ENCODE assay signal across 24 cellular contexts in genomic region chr3:180974286-180974685, GRCh38. TPM values are rescaled to one million over a fixed set of nuclear protein-coding genes. Genes with fewer than 3 reads are reported as not detected.
DNase-seq lines count a peak whose midpoint lies in the region; ATAC-seq, FAIRE-seq and TF ChIP-seq lines count a peak whose summit lies in the region.
"Had no signal": no experiment of that assay in that cellular context is flagged by ENCODE, and none has a peak within 500 bp of the region (broad histone marks: within the 10 kb centered on the region; RNA-seq: fewer than 3 reads in every experiment).

No MANE protein-coding gene starts in this region.

- in situ Hi-C loops in K562 (cut with MboI): no loop called here

- no peak overlapping the region for H2AFZ ChIP-seq in K562 (ENCODE audit: low read depth, low read length)
- H2AFZ ChIP-seq: GM23248, PC-9 had no signal

- H3K4me1 ChIP-seq in K562 (replicated peaks in 1 of 2; ENCODE audit: control insufficient read depth in 2 of 2, insufficient read depth in 2 of 2, low read length in 2 of 2): no peaks in the 10 kb centered on the region
- H3K4me1 ChIP-seq in small intestine (ENCODE audit: control insufficient read depth in 2 of 2, insufficient read depth in 1 of 2, low read depth in 1 of 2, low read length in 1 of 2): no peaks in the 10 kb centered on the region
- H3K4me1 ChIP-seq: BE2C had no signal

- no peaks in the 10 kb centered on the region for H4K20me1 ChIP-seq in K562 (replicated peaks; ENCODE audit: control insufficient read depth, insufficient read depth, low read length)

- H3K27me3 Mint-ChIP-seq in activated naive CD4-positive, alpha-beta T cell treated with anti-CD3 and anti-CD28 coated beads for 36 hours (ENCODE audit: low read depth): no peaks in the 10 kb centered on the region
- H3K27me3 Mint-ChIP-seq in activated naive CD4-positive, alpha-beta T cell treated with anti-CD3 and anti-CD28 coated beads, Interleukin-2, amount 10 ng/mL, durations not matched to agents 7 days and 5 days: no peaks in the 10 kb centered on the region
- H3K27me3 Mint-ChIP-seq in stimulated activated naive CD8-positive, alpha-beta T cell treated with anti-CD3 and anti-CD28 coated beads, Interleukin-15, amount 100 ng/mL, for 72 hours: no peaks in the 10 kb centered on the region
- H3K27me3 Mint-ChIP-seq in WTC11 (ENCODE audit: low read depth): no peaks in the 10 kb centered on the region
- H3K27me3 Mint-ChIP-seq: CD4-positive, CD25-positive, alpha-beta regulatory T cell had no signal

- no peak overlapping the region for H3K4me3 Mint-ChIP-seq in activated naive CD4-positive, alpha-beta T cell treated with anti-CD3 and anti-CD28 coated beads for 36 hours
- H3K4me3 Mint-ChIP-seq in activated naive CD4-positive, alpha-beta T cell treated with anti-CD3 and anti-CD28 coated beads, Interleukin-2, amount 10 ng/mL, durations not matched to agents 7 days and 5 days: no peak overlapping the region
- H3K4me3 Mint-ChIP-seq in stimulated activated naive CD8-positive, alpha-beta T cell treated with anti-CD3 and anti-CD28 coated beads, Interleukin-15, amount 100 ng/mL, for 72 hours: peak overlapping the region in 1 of 2 donors; percentile 21
- no peak overlapping the region for H3K4me3 Mint-ChIP-seq in WTC11
- H3K4me3 Mint-ChIP-seq: CD4-positive, CD25-positive, alpha-beta regulatory T cell had no signal

- TF ChIP-seq POLR2A in K562 (conservative IDR thresholded peaks at IDR 0.05): no peak; the same call in 1 of the 2 replicates

- no peaks in the 10 kb centered on the region; the same call in 2 of the 3 replicates for H3K79me2 ChIP-seq in K562 (ENCODE audit: control insufficient read depth, insufficient read depth, low read length)

- peak; percentile 8 for DNase-seq in activated naive CD4-positive, alpha-beta T cell treated with anti-CD3 and anti-CD28 coated beads for 36 hours
- DNase-seq in activated naive CD4-positive, alpha-beta T cell treated with anti-CD3 and anti-CD28 coated beads, Interleukin-2, amount 10 ng/mL, durations not matched to agents 7 days and 5 days: no peak
- peak in 1 of 2 donors; percentile 19 for DNase-seq in stimulated activated naive CD8-positive, alpha-beta T cell treated with anti-CD3 and anti-CD28 coated beads, Interleukin-15, amount 100 ng/mL, for 72 hours
- no peak for DNase-seq in stimulated activated naive CD8-positive, alpha-beta T cell treated with anti-CD3 and anti-CD28 coated beads, Interleukin-15, Interleukin-2, amounts not matched to agents 100 U/mL and 50 U/mL, for 24 hours
- DNase-seq in K562 (ENCODE audit: extremely low read depth in 1 of 4, low spot score in 3 of 4): no peak
- no peak for DNase-seq in WTC11 (ENCODE audit: low spot score)
- no peak for DNase-seq in small intestine
- no peak for DNase-seq in medulla oblongata (ENCODE audit: extremely low spot score)
- DNase-seq: BE2C; CD4-positive, CD25-positive, alpha-beta regulatory T cell; COR-L47; DMS 273 treated with DMSO at 0.1 percent for 48 hours; GM23248; HCEC 1CT; Kasumi-1; MG63; NCI-H1048; NCI-H1436 treated with DMSO at 0.1 percent for 48 hours; NCI-H2029 treated with DMSO at 0.1 percent for 48 hours; NCI-H2171; NCI-H526; PC-9 had no signal

- no peak for FAIRE-seq in K562 (lab: Jason Lieb, UNC)
- FAIRE-seq in small intestine (lab: Jason Lieb, UNC): no peak
- FAIRE-seq: A204.1, G401.6 had no signal

- no TSS peak for BruUV-seq in K562 (replicated peaks; lab: Mats Ljungman, UMichigan)

- H3K4me2 ChIP-seq in K562 (ENCODE audit: insufficient read depth, low read length): no peak overlapping the region
- H3K4me2 ChIP-seq: PC-9 had no signal

- no peaks in the 10 kb centered on the region for H3K27me3 ChIP-seq in K562 (ENCODE audit: control insufficient read depth in 2 of 2, insufficient read depth in 2 of 2, low read length in 2 of 2)
- H3K27me3 ChIP-seq in small intestine (ENCODE audit: control insufficient read depth in 2 of 2, insufficient read depth in 2 of 2, low read length in 2 of 2): no peaks in the 10 kb centered on the region
- H3K27me3 ChIP-seq: BE2C, MG63 had no signal

- no peak for TF ChIP-seq EP300 in K562 (IDR thresholded peaks at IDR 0.05; ENCODE audit: low read length)

- H3K9me3 ChIP-seq in K562 (replicated peaks; ENCODE audit: control insufficient read depth, insufficient read depth, low read depth, low read length): no peaks in the 10 kb centered on the region
- H3K9me3 ChIP-seq in small intestine (ENCODE audit: control insufficient read depth, low read depth): no peaks in the 10 kb centered on the region
- H3K9me3 ChIP-seq: BE2C, MG63 had no signal

- ATAC-seq in stimulated activated naive CD8-positive, alpha-beta T cell treated with anti-CD3 and anti-CD28 coated beads, Interleukin-15, amount 100 ng/mL, for 72 hours: peak; percentile 76
- no peak for ATAC-seq in stimulated activated naive CD8-positive, alpha-beta T cell treated with anti-CD3 and anti-CD28 coated beads, Interleukin-15, Interleukin-2, amounts not matched to agents 100 U/mL and 50 U/mL, for 24 hours
- no peak for ATAC-seq in K562
- no peak for ATAC-seq in WTC11

- H3K27ac Mint-ChIP-seq in activated naive CD4-positive, alpha-beta T cell treated with anti-CD3 and anti-CD28 coated beads for 36 hours: no peak overlapping the region
- no peak overlapping the region for H3K27ac Mint-ChIP-seq in activated naive CD4-positive, alpha-beta T cell treated with anti-CD3 and anti-CD28 coated beads, Interleukin-2, amount 10 ng/mL, durations not matched to agents 7 days and 5 days
- H3K27ac Mint-ChIP-seq in stimulated activated naive CD8-positive, alpha-beta T cell treated with anti-CD3 and anti-CD28 coated beads, Interleukin-15, amount 100 ng/mL, for 72 hours: peak overlapping the region in 1 of 2 donors; percentile 42
- H3K27ac Mint-ChIP-seq in WTC11: no peak overlapping the region; the same call in 1 of the 2 replicates

- peaks cover 89% of the 10 kb centered on the region for H3K36me3 ChIP-seq in K562 (ENCODE audit: control insufficient read depth, insufficient read depth, low read length)
- H3K36me3 ChIP-seq in small intestine (ENCODE audit: control insufficient read depth in 2 of 2, insufficient read depth in 2 of 2, low read length in 2 of 2): peaks cover 6 to 8% of the 10 kb centered on the region in 2 donors

- intact Hi-C loops in activated naive CD4-positive, alpha-beta T cell treated with anti-CD3 and anti-CD28 coated beads for 36 hours (cut with micrococcal nuclease): no loop called here
- intact Hi-C loops in K562 (cut with micrococcal nuclease): no loop called here

- CTCF ChIA-PET in activated naive CD4-positive, alpha-beta T cell treated with anti-CD3 and anti-CD28 coated beads for 36 hours (lab: Charles Lee): no interaction called here
- CTCF ChIA-PET in activated naive CD4-positive, alpha-beta T cell treated with anti-CD3 and anti-CD28 coated beads, Interleukin-2, amount 10 ng/mL, durations not matched to agents 7 days and 5 days (lab: Charles Lee): no interaction called here
- CTCF ChIA-PET in K562 (lab: Yijun Ruan, JAX; ENCODE audit: low intra/inter-chr PET ratio): no interaction called here
- CTCF ChIA-PET in WTC11 (lab: Charles Lee): no interaction called here

- no peaks in the 10 kb centered on the region for H3K9me3 Mint-ChIP-seq in activated naive CD4-positive, alpha-beta T cell treated with anti-CD3 and anti-CD28 coated beads for 36 hours
- H3K9me3 Mint-ChIP-seq in activated naive CD4-positive, alpha-beta T cell treated with anti-CD3 and anti-CD28 coated beads, Interleukin-2, amount 10 ng/mL, durations not matched to agents 7 days and 5 days: no peaks in the 10 kb centered on the region
- no peaks in the 10 kb centered on the region for H3K9me3 Mint-ChIP-seq in stimulated activated naive CD8-positive, alpha-beta T cell treated with anti-CD3 and anti-CD28 coated beads, Interleukin-15, amount 100 ng/mL, for 72 hours
- no peaks in the 10 kb centered on the region for H3K9me3 Mint-ChIP-seq in WTC11
- H3K9me3 Mint-ChIP-seq: CD4-positive, CD25-positive, alpha-beta regulatory T cell had no signal

- H3K4me3 ChIP-seq in K562 (no peak overlapping the region), small intestine (ENCODE audit: low read depth in 1 of 2, low read length in 2 of 2) (no peak overlapping the region)
- H3K4me3 ChIP-seq: GM23248, MG63, PC-9 had no signal

- H3K9ac ChIP-seq in K562 (ENCODE audit: insufficient read depth in 1 of 2, low read depth in 2 of 2, low read length in 2 of 2): no peak overlapping the region
- H3K9ac ChIP-seq: GM23248 had no signal

- H3K4me1 Mint-ChIP-seq in activated naive CD4-positive, alpha-beta T cell treated with anti-CD3 and anti-CD28 coated beads for 36 hours (ENCODE audit: low read depth): peaks cover 11% of the 10 kb centered on the region
- peaks cover 2% of the 10 kb centered on the region for H3K4me1 Mint-ChIP-seq in activated naive CD4-positive, alpha-beta T cell treated with anti-CD3 and anti-CD28 coated beads, Interleukin-2, amount 10 ng/mL, durations not matched to agents 7 days and 5 days
- no peaks in the 10 kb centered on the region for H3K4me1 Mint-ChIP-seq in stimulated activated naive CD8-positive, alpha-beta T cell treated with anti-CD3 and anti-CD28 coated beads, Interleukin-15, amount 100 ng/mL, for 72 hours
- no peaks in the 10 kb centered on the region for H3K4me1 Mint-ChIP-seq in WTC11

- no peaks in the 10 kb centered on the region for H3K9me1 ChIP-seq in K562 (ENCODE audit: control insufficient read depth, insufficient read depth, low read length)

- peaks cover 21% of the 10 kb centered on the region for H3K36me3 Mint-ChIP-seq in activated naive CD4-positive, alpha-beta T cell treated with anti-CD3 and anti-CD28 coated beads for 36 hours (ENCODE audit: low read depth)
- peaks cover 37% of the 10 kb centered on the region for H3K36me3 Mint-ChIP-seq in activated naive CD4-positive, alpha-beta T cell treated with anti-CD3 and anti-CD28 coated beads, Interleukin-2, amount 10 ng/mL, durations not matched to agents 7 days and 5 days
- H3K36me3 Mint-ChIP-seq in WTC11: peaks cover 48% of the 10 kb centered on the region

- TF ChIP-seq CTCF in K562 (IDR thresholded peaks at IDR 0.05 in 2 of 3, conservative IDR thresholded peaks at IDR 0.05 in 1 of 3; ENCODE audit: insufficient read depth in 2 of 3, low read depth in 1 of 3, low read length in 3 of 3): no peak
- TF ChIP-seq CTCF in WTC11 (IDR thresholded peaks at IDR 0.05): no peak

- 97% methylated on average over 5 of the region's 6 CpGs for WGBS in K562 (ENCODE audit: insufficient coverage, low coverage, missing lambda C conversion rate)
- 91 to 95% (median 92%) methylated on average over 6 of the region's 6 CpGs for WGBS in small intestine, 3 donors

- no peak for TF ChIP-seq RAD21 in K562 (CRISPR knock-in tag; conservative IDR thresholded peaks at IDR 0.05 in 1 of 2, IDR thresholded peaks at IDR 0.05 in 1 of 2)

- no peak overlapping the region for H3K27ac ChIP-seq in K562 (ENCODE audit: extremely low read depth, low read depth, low read length)
- H3K27ac ChIP-seq in small intestine (ENCODE audit: low read depth in 1 of 2, low read length in 1 of 2): no peak overlapping the region
- H3K27ac ChIP-seq: GM23248, PC-9 had no signal

- POLR2A ChIA-PET in K562 (lab: Yijun Ruan, JAX) (no interaction called here), WTC11 (lab: Charles Lee) (interaction anchor here (0.7 kb wide), 1 partner anchor 28 kb away, joined by 4 read pairs; no protein-coding TSS in a partner anchor)

RNA-seq across cellular contexts. Expression of gene DNAJC19, which starts 15.2 kb away (rescaled TPM):
- 10 to 100 TPM; 72.2 to 73.8 TPM for total RNA-seq in activated naive CD4-positive, alpha-beta T cell treated with anti-CD3 and anti-CD28 coated beads for 36 hours
- 32.3 and 60.4 TPM in 2 replicates for total RNA-seq in K562 (2011; cell fraction: chromatin; rRNA removed; ENCODE audit: low replicate concordance)
- 36.2 and 41.5 TPM in 2 replicates for total RNA-seq in K562 (2011; cell fraction: nucleolus; rRNA removed)
- 57.3 and 78.0 TPM in 2 replicates for total RNA-seq in K562 (2011; cell fraction: nucleoplasm; rRNA removed)
- total RNA-seq in K562 (2014; rRNA removed) (69.4 and 99.3 TPM in 2 replicates), K562 (2014; rRNA removed; fragmentation: Illumina TruSeq; extraction: Trizol) (72.3 and 78.8 TPM in 2 replicates), K562 (2015; rRNA removed; fragmentation: Illumina TruSeq; extraction: Trizol) (55.7 and 59.8 TPM in 2 replicates), K562 (2021) (99.1 and 117 TPM in 2 replicates), WTC11 (2021) (65.7 to 81.1 TPM (median 67.9 TPM) in 3 replicates)
- polyA plus RNA-seq in K562 (2011; rRNA removed) (111 and 125 TPM in 2 replicates), K562 (2014; fragmentation: Illumina TruSeq; extraction: Trizol) (86.2 and 93.5 TPM in 2 replicates), K562 (2014; fragmentation: Nextera tagmentation; extraction: Ambion mirVana) (100 to 1,000 TPM; 116 to 136 TPM), K562 (2014; rRNA removed) (125 and 184 TPM in 2 replicates), small intestine (10 to 100 TPM; 30.9 to 40.8 (median 32.4) TPM)
- polyA plus RNA-seq in K562 (2011; cell fraction: cytosol; rRNA removed): 93.8 and 94.6 TPM in 2 replicates
- 60.6 and 71.2 TPM in 2 replicates for polyA plus RNA-seq in K562 (2011; cell fraction: nucleus; rRNA removed)
- 112 and 169 TPM in 2 replicates for polyA plus RNA-seq in K562 (2012)
- polyA minus RNA-seq in K562 (2011; rRNA and poly(A)+ RNA removed): 43.0 and 59.7 TPM in 2 replicates
- 22.4 and 26.1 TPM in 2 replicates for polyA minus RNA-seq in K562 (2011; cell fraction: cytosol; rRNA and poly(A)+ RNA removed)
- 21.9 and 42.3 TPM in 2 replicates for polyA minus RNA-seq in K562 (2011; cell fraction: nucleus; rRNA and poly(A)+ RNA removed)
